11 cellular contexts compared by ENCODE assay signal in the genomic region with DNA sequence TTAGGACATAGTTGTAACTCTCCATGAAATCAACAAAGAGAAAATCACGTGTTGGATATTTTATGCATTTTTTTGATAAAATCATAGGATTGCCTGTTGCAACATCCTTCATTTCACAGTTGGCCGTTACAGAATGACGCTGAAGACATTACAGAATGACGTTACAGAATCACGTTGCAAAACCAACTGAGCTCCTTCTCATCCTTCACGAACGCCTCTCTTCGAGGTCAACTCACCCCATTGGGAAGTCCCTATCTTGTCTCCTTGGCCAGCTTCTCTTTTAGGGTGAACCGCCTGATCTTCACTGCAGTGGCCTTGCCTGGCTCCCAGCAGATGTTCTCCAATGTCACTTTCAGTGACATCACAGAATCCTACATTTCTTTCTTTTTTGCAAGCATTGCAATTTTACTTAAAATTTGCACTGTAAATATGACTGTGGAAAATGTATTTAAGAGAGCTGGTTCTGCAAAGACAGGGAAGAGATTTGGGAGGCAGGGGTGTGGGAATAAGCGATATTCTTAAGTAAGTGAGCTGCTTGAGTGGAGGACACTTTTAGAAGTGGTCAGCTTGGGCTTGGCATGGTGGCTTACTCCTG. TPM values are rescaled to one million over a fixed set of nuclear protein-coding genes. Genes with fewer than 3 reads are reported as not detected.
A peak's percentile ranks its signal among the peaks of the same experiment; 100 is the strongest.
DNase-seq lines count a peak whose midpoint lies in the region; ATAC-seq lines count a peak whose summit lies in the region.
"Had no signal": no experiment of that assay in that cellular context is flagged by ENCODE, and none has a peak within 500 bp of the region (broad histone marks: within the 10 kb centered on the region; RNA-seq: fewer than 3 reads in every experiment).

No MANE protein-coding gene starts in this region.

- peaks cover 5% of the 10 kb centered on the region for H3K27me3 Mint-ChIP-seq in activated CD8-positive, alpha-beta memory T cell treated with anti-CD3 and anti-CD28 coated beads, Interleukin-2, amount 10 ng/mL, durations not matched to agents 7 days and 5 days

- H3K9me3 Mint-ChIP-seq in activated CD8-positive, alpha-beta memory T cell treated with anti-CD3 and anti-CD28 coated beads, Interleukin-2, amount 10 ng/mL, durations not matched to agents 7 days and 5 days (ENCODE audit: low read depth) = no peaks in the 10 kb centered on the region
- H3K9me3 Mint-ChIP-seq: GM23338 had no signal

- no peak overlapping the region for H3K4me3 Mint-ChIP-seq in activated CD8-positive, alpha-beta memory T cell treated with anti-CD3 and anti-CD28 coated beads, Interleukin-2, amount 10 ng/mL, durations not matched to agents 7 days and 5 days
- H3K4me3 Mint-ChIP-seq: GM23338 had no signal

- no peak overlapping the region for H3K27ac Mint-ChIP-seq in activated CD8-positive, alpha-beta memory T cell treated with anti-CD3 and anti-CD28 coated beads, Interleukin-2, amount 10 ng/mL, durations not matched to agents 7 days and 5 days
- H3K27ac Mint-ChIP-seq: GM23338 had no signal

- H3K36me3 Mint-ChIP-seq in activated CD8-positive, alpha-beta memory T cell treated with anti-CD3 and anti-CD28 coated beads, Interleukin-2, amount 10 ng/mL, durations not matched to agents 7 days and 5 days = no peaks in the 10 kb centered on the region

- CTCF ChIA-PET in activated CD8-positive, alpha-beta memory T cell treated with anti-CD3 and anti-CD28 coated beads, Interleukin-2, amount 10 ng/mL, durations not matched to agents 7 days and 5 days (lab: Charles Lee) = no interaction called here

- intact Hi-C loops in sciatic nerve (cut with DNase I) = no loop called here

- DNase-seq in activated CD8-positive, alpha-beta memory T cell treated with anti-CD3 and anti-CD28 coated beads, Interleukin-2, amount 10 ng/mL, durations not matched to agents 7 days and 5 days = peak; percentile 12
- no peak for DNase-seq in activated CD8-positive, alpha-beta memory T cell treated with anti-CD3 and anti-CD28 coated beads for 24 hours
- DNase-seq in sciatic nerve (ENCODE audit: low spot score) = peak; percentile 6
- DNase-seq in NCI-H524 treated with DMSO at 0.1 percent for 48 hours (lab: John Stamatoyannopoulos, UW) = no peak
- DNase-seq: 8988T, EL, KBM-7, NCI-H1105, NCI-H1694 treated with DMSO at 0.1 percent for 48 hours, NCI-H748 treated with DMSO at 0.1 percent for 48 hours had no signal

- ATAC-seq in activated CD8-positive, alpha-beta memory T cell treated with anti-CD3 and anti-CD28 coated beads, Interleukin-2, amount 10 ng/mL, durations not matched to agents 7 days and 5 days = no peak
- ATAC-seq in sciatic nerve = no peak
- ATAC-seq: GM23338 had no signal

- no peaks in the 10 kb centered on the region for H3K4me1 Mint-ChIP-seq in activated CD8-positive, alpha-beta memory T cell treated with anti-CD3 and anti-CD28 coated beads, Interleukin-2, amount 10 ng/mL, durations not matched to agents 7 days and 5 days
- H3K4me1 Mint-ChIP-seq: GM23338 had no signal

RNA-seq across cellular contexts. Expression of gene KRTAP5-7, which starts 5.0 kb away (rescaled TPM):
- not detected for total RNA-seq in activated CD8-positive, alpha-beta memory T cell treated with anti-CD3 and anti-CD28 coated beads, Interleukin-2, amount 10 ng/mL, durations not matched to agents 7 days and 5 days
- 0.58 TPM for total RNA-seq in sciatic nerve
- total RNA-seq: GM23338 had no signal

RNA-seq across cellular contexts. Expression of gene KRTAP5-8, which starts 5.7 kb away (rescaled TPM):
- total RNA-seq in activated CD8-positive, alpha-beta memory T cell treated with anti-CD3 and anti-CD28 coated beads, Interleukin-2, amount 10 ng/mL, durations not matched to agents 7 days and 5 days = not detected
- 0.49 TPM for total RNA-seq in sciatic nerve
- total RNA-seq: GM23338 had no signal

RNA-seq across cellular contexts. Expression of gene KRTAP5-9, which starts 16.1 kb away (rescaled TPM):
- not detected for total RNA-seq in activated CD8-positive, alpha-beta memory T cell treated with anti-CD3 and anti-CD28 coated beads, Interleukin-2, amount 10 ng/mL, durations not matched to agents 7 days and 5 days
- 0.40 TPM for total RNA-seq in sciatic nerve
- total RNA-seq: GM23338 had no signal

RNA-seq across cellular contexts. Expression of gene KRTAP5-10, which starts 33.2 kb away (rescaled TPM):
- total RNA-seq in activated CD8-positive, alpha-beta memory T cell treated with anti-CD3 and anti-CD28 coated beads, Interleukin-2, amount 10 ng/mL, durations not matched to agents 7 days and 5 days = not detected
- total RNA-seq in sciatic nerve = not detected
- total RNA-seq: GM23338 had no signal

RNA-seq across cellular contexts. Expression of gene KRTAP5-11, which starts 50.6 kb away (rescaled TPM):
- not detected for total RNA-seq in activated CD8-positive, alpha-beta memory T cell treated with anti-CD3 and anti-CD28 coated beads, Interleukin-2, amount 10 ng/mL, durations not matched to agents 7 days and 5 days
- not detected for total RNA-seq in sciatic nerve
- total RNA-seq: GM23338 had no signal

Comparison
In these comparisons a context has a peak if more than half of its experiments do, and no peak if none do; other contexts are left out.
1. DNase-seq: peak in activated CD8-positive, alpha-beta memory T cell treated with anti-CD3 and anti-CD28 coated beads, Interleukin-2, amount 10 ng/mL, durations not matched to agents 7 days and 5 days (single experiment) and sciatic nerve (single experiment); none in activated CD8-positive, alpha-beta memory T cell treated with anti-CD3 and anti-CD28 coated beads for 24 hours (single experiment) and NCI-H524 treated with DMSO at 0.1 percent for 48 hours (single experiment).